In genomic region chr3:173584093-173584833, GRCh38 we compare ENCODE assay signal across 8 cellular contexts.
DNase-seq lines count a peak whose midpoint lies in the region; ATAC-seq, FAIRE-seq and TF ChIP-seq lines count a peak whose summit lies in the region.

No MANE protein-coding gene starts in this region.

- H3K9ac ChIP-seq in HepG2 (ENCODE audit: insufficient read depth, low read depth, low read length) = no peak overlapping the region

- TF ChIP-seq POLR2A in HepG2 (IDR thresholded peaks at IDR 0.05; ENCODE audit: insufficient read depth in 1 of 2, low read depth in 2 of 2, low read length in 2 of 2) (no peak), vagina (IDR thresholded peaks at IDR 0.05) (no peak)

- POLR2A ChIA-PET in HepG2 (lab: Yijun Ruan, JAX) = no interaction called here

- peak overlapping the region; percentile 22 for H3K4me3 Mint-ChIP-seq in stimulated activated naive CD8-positive, alpha-beta T cell treated with anti-CD3 and anti-CD28 coated beads, Interleukin-15, Interleukin-2, amounts not matched to agents 100 ng/mL and 50 ng/mL, for 24 hours
- H3K4me3 Mint-ChIP-seq in activated CD8-positive, alpha-beta memory T cell treated with anti-CD3 and anti-CD28 coated beads, Interleukin-2, amount 10 ng/mL, durations not matched to agents 7 days and 5 days = no peak overlapping the region

- H3K36me3 Mint-ChIP-seq in stimulated activated naive CD8-positive, alpha-beta T cell treated with anti-CD3 and anti-CD28 coated beads, Interleukin-15, Interleukin-2, amounts not matched to agents 100 ng/mL and 50 ng/mL, for 24 hours (ENCODE audit: low read depth) = no peaks in the 10 kb centered on the region
- no peaks in the 10 kb centered on the region for H3K36me3 Mint-ChIP-seq in activated CD8-positive, alpha-beta memory T cell treated with anti-CD3 and anti-CD28 coated beads, Interleukin-2, amount 10 ng/mL, durations not matched to agents 7 days and 5 days

- DNase-seq in stimulated activated naive CD8-positive, alpha-beta T cell treated with anti-CD3 and anti-CD28 coated beads, Interleukin-15, Interleukin-2, amounts not matched to agents 100 U/mL and 50 U/mL, for 24 hours = no peak
- DNase-seq in NCI-H2107 treated with DMSO at 0.1 percent for 48 hours (lab: John Stamatoyannopoulos, UW; ENCODE audit: unreplicated experiment) = peak; percentile 89
- no peak for DNase-seq in coronary artery (ENCODE audit: low spot score)
- no peak for DNase-seq in HepG2 (ENCODE audit: low spot score)
- DNase-seq in vagina (ENCODE audit: extremely low spot score in 2 of 2) = no peak
- no peak for DNase-seq in activated CD8-positive, alpha-beta memory T cell treated with anti-CD3 and anti-CD28 coated beads, Interleukin-2, amount 10 ng/mL, durations not matched to agents 7 days and 5 days

- H3K36me3 ChIP-seq in HepG2 (replicated peaks in 1 of 2; ENCODE audit: control insufficient read depth in 1 of 2, insufficient read depth in 2 of 2, low read length in 2 of 2) (no peaks in the 10 kb centered on the region), vagina (no peaks in the 10 kb centered on the region)

- ATAC-seq in stimulated activated naive CD8-positive, alpha-beta T cell treated with anti-CD3 and anti-CD28 coated beads, Interleukin-15, Interleukin-2, amounts not matched to agents 100 U/mL and 50 U/mL, for 24 hours = no peak
- ATAC-seq in HepG2 (no peak), GM19455 (IDR thresholded peaks at IDR 0.05; ENCODE audit: unreplicated experiment) (no peak)
- no peak for ATAC-seq in activated CD8-positive, alpha-beta memory T cell treated with anti-CD3 and anti-CD28 coated beads, Interleukin-2, amount 10 ng/mL, durations not matched to agents 7 days and 5 days

- H3K4me1 ChIP-seq in HepG2 (ENCODE audit: insufficient read depth, low read length) (no peaks in the 10 kb centered on the region), vagina (peaks cover 5% of the 10 kb centered on the region)

- CTCF ChIA-PET in HepG2 (lab: Yijun Ruan, JAX; ENCODE audit: low intra/inter-chr PET ratio, low total read pairs) = no interaction called here
- CTCF ChIA-PET in activated CD8-positive, alpha-beta memory T cell treated with anti-CD3 and anti-CD28 coated beads, Interleukin-2, amount 10 ng/mL, durations not matched to agents 7 days and 5 days (lab: Charles Lee) = interaction anchor here (0.8 kb wide), 1 partner anchor 10 kb away, joined by 4 read pairs; no protein-coding TSS in a partner anchor

- peaks cover 30% of the 10 kb centered on the region for H3K27me3 Mint-ChIP-seq in stimulated activated naive CD8-positive, alpha-beta T cell treated with anti-CD3 and anti-CD28 coated beads, Interleukin-15, Interleukin-2, amounts not matched to agents 100 ng/mL and 50 ng/mL, for 24 hours
- peaks cover 22% of the 10 kb centered on the region for H3K27me3 Mint-ChIP-seq in activated CD8-positive, alpha-beta memory T cell treated with anti-CD3 and anti-CD28 coated beads, Interleukin-2, amount 10 ng/mL, durations not matched to agents 7 days and 5 days

- no peak overlapping the region for H3K27ac Mint-ChIP-seq in stimulated activated naive CD8-positive, alpha-beta T cell treated with anti-CD3 and anti-CD28 coated beads, Interleukin-15, Interleukin-2, amounts not matched to agents 100 ng/mL and 50 ng/mL, for 24 hours
- H3K27ac Mint-ChIP-seq in activated CD8-positive, alpha-beta memory T cell treated with anti-CD3 and anti-CD28 coated beads, Interleukin-2, amount 10 ng/mL, durations not matched to agents 7 days and 5 days = no peak overlapping the region

- H3K4me1 Mint-ChIP-seq in stimulated activated naive CD8-positive, alpha-beta T cell treated with anti-CD3 and anti-CD28 coated beads, Interleukin-15, Interleukin-2, amounts not matched to agents 100 ng/mL and 50 ng/mL, for 24 hours (ENCODE audit: low read depth) = peaks cover 6% of the 10 kb centered on the region
- peaks cover 3% of the 10 kb centered on the region for H3K4me1 Mint-ChIP-seq in activated CD8-positive, alpha-beta memory T cell treated with anti-CD3 and anti-CD28 coated beads, Interleukin-2, amount 10 ng/mL, durations not matched to agents 7 days and 5 days

- TF ChIP-seq EP300 in HepG2 (IDR thresholded peaks at IDR 0.05; ENCODE audit: low read depth in 2 of 2, low read length in 2 of 2) (no peak), HepG2 (CRISPR knock-in tag; IDR thresholded peaks at IDR 0.05; ENCODE audit: borderline replicate concordance) (no peak)

- no peak overlapping the region for H2AFZ ChIP-seq in HepG2 (ENCODE audit: low read length)

- intact Hi-C loops in HepG2 (cut with micrococcal nuclease; ENCODE audit: unreplicated experiment) = no loop called here
- intact Hi-C loops in vagina (cut with DNase I) = no loop called here

- no peaks in the 10 kb centered on the region for H4K20me1 ChIP-seq in HepG2 (ENCODE audit: insufficient read depth, low read length)

- 8% methylated on average over 16 of the region's 16 CpGs for WGBS in HepG2 (ENCODE audit: low lambda C conversion rate)

- H3K9me3 Mint-ChIP-seq in stimulated activated naive CD8-positive, alpha-beta T cell treated with anti-CD3 and anti-CD28 coated beads, Interleukin-15, Interleukin-2, amounts not matched to agents 100 ng/mL and 50 ng/mL, for 24 hours = no peaks in the 10 kb centered on the region
- H3K9me3 Mint-ChIP-seq in activated CD8-positive, alpha-beta memory T cell treated with anti-CD3 and anti-CD28 coated beads, Interleukin-2, amount 10 ng/mL, durations not matched to agents 7 days and 5 days (ENCODE audit: low read depth) = no peaks in the 10 kb centered on the region

- no TSS peak for BruUV-seq in HepG2 (replicated peaks; lab: Mats Ljungman, UMichigan)

- H3K9me3 ChIP-seq in HepG2 (ENCODE audit: low read length) = no peaks in the 10 kb centered on the region
- H3K9me3 ChIP-seq in vagina = no peaks in the 10 kb centered on the region

- no peak overlapping the region for H3K27ac ChIP-seq in coronary artery
- H3K27ac ChIP-seq in HepG2 (ENCODE audit: extremely low read length, insufficient read depth, low read length) = no peak overlapping the region
- no peak overlapping the region for H3K27ac ChIP-seq in vagina

- peak overlapping the region; percentile 76 for H3K4me3 ChIP-seq in coronary artery
- H3K4me3 ChIP-seq in HepG2 (replicated peaks in 1 of 3; ENCODE audit: insufficient read depth in 1 of 3, low read depth in 2 of 3, low read length in 3 of 3) = no peak overlapping the region
- H3K4me3 ChIP-seq in vagina = peak overlapping the region; percentile 40 to 44

- in situ Hi-C loops in HepG2 (cut with HindIII; ENCODE audit: extremely low pct_ligation_motif_present, low pct_unique_long_range_greater_than_20kb) = no loop called here

- no peak overlapping the region for H3K4me2 ChIP-seq in HepG2 (ENCODE audit: low read depth, low read length)

- TF ChIP-seq CTCF in coronary artery (IDR thresholded peaks at IDR 0.05) (peak; percentile 34), HepG2 (CRISPR knock-in tag; IDR thresholded peaks at IDR 0.05) (0 out of 2 replicates have a peak, but pooled peaks have one; percentile 21), vagina (IDR thresholded peaks at IDR 0.05) (peak in 1 of 3 experiments; percentile 34)

- H3K27me3 ChIP-seq in HepG2 (ENCODE audit: control insufficient read depth in 1 of 2, insufficient read depth in 2 of 2, low read length in 2 of 2) (peaks cover 0 to 6% of the 10 kb centered on the region in 2 experiments; a peak in 1 of 5 replicates), vagina (no peaks in the 10 kb centered on the region)

- H3K79me2 ChIP-seq in HepG2 (ENCODE audit: insufficient read depth, low read length) = no peaks in the 10 kb centered on the region

- no peak for FAIRE-seq in HepG2 (lab: Jason Lieb, UNC)

- no peak for TF ChIP-seq RAD21 in HepG2 (CRISPR knock-in tag; IDR thresholded peaks at IDR 0.05)

TF ChIP-seq in HepG2, 621 proteins besides CTCF, POLR2A, EP300 and RAD21:
- no peak for TF ChIP-seq ZBTB14 (CRISPR knock-in tag; IDR thresholded peaks at IDR 0.05)

Comparison
In these comparisons a context has a peak if more than half of its experiments do, and no peak if none do; other contexts are left out.
1. H3K4me3 ChIP-seq: peak in coronary artery (single experiment) and vagina (2 of 2); none in HepG2 (0 of 3).